ENCODE assay signal across 16 cellular contexts in the genomic region with DNA sequence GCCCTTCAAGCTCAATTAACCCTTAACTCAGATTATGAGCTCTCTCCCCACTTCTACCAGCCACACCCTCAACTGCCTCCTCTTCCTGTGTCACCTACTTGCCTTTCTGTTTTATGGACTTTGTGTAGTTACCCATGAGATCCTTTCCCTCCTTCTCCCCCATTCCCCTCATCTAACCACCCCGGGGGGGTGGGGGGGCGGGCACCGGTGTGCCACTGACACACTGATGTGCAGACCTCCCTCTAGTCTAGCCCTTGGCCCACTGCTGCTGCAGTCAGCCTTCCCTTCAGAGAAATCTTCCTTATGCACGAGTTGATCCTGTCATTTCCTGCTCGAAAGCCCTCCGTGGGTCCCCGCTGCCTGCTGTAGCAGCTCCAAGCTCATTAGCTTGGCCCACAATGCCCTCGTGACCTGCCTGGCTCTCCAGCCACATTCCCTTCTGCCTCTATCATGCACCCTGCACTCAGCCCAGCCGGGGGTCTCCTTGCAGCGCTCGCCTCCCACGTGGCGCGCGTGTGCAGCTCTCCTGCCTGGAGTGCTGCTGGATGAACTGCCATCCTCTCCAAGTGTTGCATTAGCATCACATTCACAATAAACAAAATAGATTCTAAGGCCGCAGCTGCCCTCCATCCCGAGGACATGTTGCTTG. TPM values are rescaled to one million over a fixed set of nuclear protein-coding genes. Genes with fewer than 3 reads are reported as not detected.
DNase-seq lines count a peak whose midpoint lies in the region; ATAC-seq, FAIRE-seq and TF ChIP-seq lines count a peak whose summit lies in the region.
"Had no signal": no experiment of that assay in that cellular context is flagged by ENCODE, and none has a peak within 500 bp of the region (broad histone marks: within the 10 kb centered on the region; RNA-seq: fewer than 3 reads in every experiment).

No MANE protein-coding gene starts in this region.

- H2AFZ ChIP-seq in mesenchymal stem cell (ENCODE audit: low read depth, low read length): no peak overlapping the region
- H2AFZ ChIP-seq: GM23248 had no signal

- H2BK15ac ChIP-seq in mesenchymal stem cell (ENCODE audit: low read depth, poor library complexity, severe bottlenecking): no peak overlapping the region

- H3K14ac ChIP-seq in mesenchymal stem cell (ENCODE audit: low read length in 2 of 2): no peak overlapping the region

- H3K9me3 ChIP-seq in mesenchymal stem cell (ENCODE audit: control insufficient read depth, low read length): no peaks in the 10 kb centered on the region
- H3K9me3 ChIP-seq: Peyer's patch had no signal

- H4K8ac ChIP-seq in mesenchymal stem cell (ENCODE audit: low read length): no peak overlapping the region

- H3K4me3 ChIP-seq in dorsolateral prefrontal cortex: peak overlapping the region in 37 of 59 donors; percentile 1 to 52 (median 25)
- H3K4me3 ChIP-seq in mesenchymal stem cell (ENCODE audit: insufficient read depth in 1 of 2, low read depth in 1 of 2, low read length in 2 of 2): no peak overlapping the region
- H3K4me3 ChIP-seq: GM23248, Peyer's patch, skin epidermis had no signal

- H4K91ac ChIP-seq in mesenchymal stem cell (ENCODE audit: low read length): no peak overlapping the region

- H3K4me3 Mint-ChIP-seq in MCF 10A (ENCODE audit: unreplicated experiment): no peak overlapping the region

- no peak overlapping the region for H3K23ac ChIP-seq in mesenchymal stem cell (ENCODE audit: low read length in 2 of 2)

- peak overlapping the region; percentile 26 for H3K4me2 ChIP-seq in mesenchymal stem cell (ENCODE audit: low read length, poor library complexity, severe bottlenecking)

- H3K27ac ChIP-seq in dorsolateral prefrontal cortex (peak overlapping the region in 8 of 59 donors; percentile 8 to 85 (median 52)), mesenchymal stem cell (ENCODE audit: low read length, poor library complexity, severe bottlenecking) (no peak overlapping the region)
- H3K27ac ChIP-seq: brain microvascular endothelial cell, GM23248, Peyer's patch, skin epidermis had no signal

- H3K27me3 ChIP-seq in dorsolateral prefrontal cortex: no peaks in the 10 kb centered on the region
- H3K27me3 ChIP-seq in mesenchymal stem cell (ENCODE audit: control insufficient read depth in 1 of 2, insufficient read depth in 1 of 2, low read length in 2 of 2): peaks cover 4 to 25% of the 10 kb centered on the region in 2 experiments
- H3K27me3 ChIP-seq: brain microvascular endothelial cell, Peyer's patch had no signal

- intact Hi-C loops in dorsolateral prefrontal cortex (cut with DNase I): loop anchor here in 1 of 2 donors (5.0 kb wide), 1 partner anchor 538 kb away; no protein-coding TSS in a partner anchor
- intact Hi-C loops in MCF 10A (cut with micrococcal nuclease): no loop called here

- H3K18ac ChIP-seq in mesenchymal stem cell (ENCODE audit: low read depth in 1 of 2, low read length in 2 of 2): no peak overlapping the region

- no peaks in the 10 kb centered on the region for H3K27me3 Mint-ChIP-seq in MCF 10A (ENCODE audit: insufficient read depth, unreplicated experiment)

- no peak overlapping the region for H2AK5ac ChIP-seq in mesenchymal stem cell (ENCODE audit: low read length, severe bottlenecking)

- no peaks in the 10 kb centered on the region for H3K36me3 Mint-ChIP-seq in MCF 10A (ENCODE audit: insufficient read depth, unreplicated experiment)

- peaks cover 5% of the 10 kb centered on the region for H3K4me1 ChIP-seq in mesenchymal stem cell (ENCODE audit: control insufficient read depth, insufficient read depth, low read depth, low read length)
- H3K4me1 ChIP-seq: Peyer's patch had no signal

- ATAC-seq in GM21390 (IDR thresholded peaks at IDR 0.05; ENCODE audit: unreplicated experiment) (no peak), GM18517 (IDR thresholded peaks at IDR 0.05; ENCODE audit: unreplicated experiment) (no peak)

- DNase-seq in D721Med (ENCODE audit: insufficient read length, low spot score) (peak; percentile 34), NCI-H1092 treated with DMSO at 0.1 percent for 48 hours (lab: John Stamatoyannopoulos, UW) (peak; percentile 18), dorsolateral prefrontal cortex (peak in 4 of 10 donors; percentile 15 to 45 (median 39)), mesenchymal stem cell (peak; percentile 9), MCF 10A (ENCODE audit: unreplicated experiment) (no peak)
- DNase-seq in activated CD8-positive, alpha-beta memory T cell treated with anti-CD3 and anti-CD28 coated beads, Interleukin-2, amount 50 U/mL, for 48 hours: no peak
- DNase-seq: activated effector memory CD4-positive, alpha-beta T cell treated with Interleukin-2 at 50 U/mL for 16 hours; brain microvascular endothelial cell; GM23248; NCI-H526; Peyer's patch; stimulated activated naive CD4-positive, alpha-beta T cell treated with Interleukin-2 at 50 U/mL for 16 hours; SW 1271 had no signal

- no TSS peak for BruUV-seq in MCF 10A (replicated peaks; lab: Mats Ljungman, UMichigan)

- CTCF ChIA-PET in MCF 10A (lab: Yijun Ruan, JAX): interaction anchor here (0.5 to 2.9 kb wide), 3 partner anchors 15 to 232 kb away, joined by 3 to 14 read pairs (median 5); no protein-coding TSS in a partner anchor

- TF ChIP-seq CTCF in D721Med (IDR thresholded peaks at IDR 0.05; ENCODE audit: insufficient read depth, missing control alignments): no peak
- TF ChIP-seq CTCF in dorsolateral prefrontal cortex (IDR thresholded peaks at IDR 0.05 in 54 of 56, conservative IDR thresholded peaks at IDR 0.05 in 2 of 56; ENCODE audit: low read depth in 1 of 56, partially characterized antibody in 56 of 56): no peak
- TF ChIP-seq CTCF in MCF 10A (IDR thresholded peaks at IDR 0.05; ENCODE audit: unreplicated experiment): no peak

- H3K4me1 Mint-ChIP-seq in MCF 10A (ENCODE audit: insufficient read depth, unreplicated experiment): peaks cover 7% of the 10 kb centered on the region

- no peaks in the 10 kb centered on the region for H3K36me3 ChIP-seq in mesenchymal stem cell (ENCODE audit: control insufficient read depth in 1 of 2, insufficient read depth in 2 of 2, low read depth in 1 of 2, low read length in 2 of 2)
- H3K36me3 ChIP-seq: brain microvascular endothelial cell, Peyer's patch had no signal

- POLR2A ChIA-PET in MCF 10A (lab: Yijun Ruan, JAX): no interaction called here

- no peak for FAIRE-seq in D721Med (lab: Jason Lieb, UNC)

- no peaks in the 10 kb centered on the region for H3K79me1 ChIP-seq in mesenchymal stem cell (replicated peaks; ENCODE audit: low read length, poor library complexity, severe bottlenecking)

- no peak overlapping the region for H2BK12ac ChIP-seq in mesenchymal stem cell (ENCODE audit: low read length in 2 of 2)

- no peak overlapping the region for H2BK120ac ChIP-seq in mesenchymal stem cell (ENCODE audit: low read depth, low read length)

- no peak overlapping the region for H3K9ac ChIP-seq in mesenchymal stem cell (ENCODE audit: low read length)
- H3K9ac ChIP-seq: GM23248 had no signal

- H3K9me3 Mint-ChIP-seq in MCF 10A (ENCODE audit: unreplicated experiment): no peaks in the 10 kb centered on the region

- WGBS in mesenchymal stem cell: 30% methylated on average over 17 of the region's 17 CpGs

- H3K27ac Mint-ChIP-seq in MCF 10A (ENCODE audit: low read depth, unreplicated experiment): no peak overlapping the region

- H2BK5ac ChIP-seq in mesenchymal stem cell (ENCODE audit: low read depth, low read length, poor library complexity, severe bottlenecking): no peak overlapping the region

- no peak overlapping the region for H3K4ac ChIP-seq in mesenchymal stem cell (ENCODE audit: low read depth in 1 of 2, low read length in 2 of 2)

RNA-seq across cellular contexts. Expression of a gene that starts 40.0 kb away (rescaled TPM):
- 10 to 100 TPM; 13.0 to 30.4 (median 20.3) TPM for total RNA-seq in dorsolateral prefrontal cortex
- polyA plus RNA-seq in mesenchymal stem cell (2013, experiment 1 of 2): 4.8 TPM
- polyA plus RNA-seq in mesenchymal stem cell (2013, experiment 2 of 2): 4.5 TPM
- 13.3 and 16.8 TPM in 2 replicates for total RNA-seq in MCF 10A (2022)

Comparison
In these comparisons a context has a peak if more than half of its experiments do, and no peak if none do; other contexts are left out.
1. DNase-seq: peak in D721Med (single experiment), NCI-H1092 treated with DMSO at 0.1 percent for 48 hours (single experiment) and mesenchymal stem cell (single experiment); none in MCF 10A (single experiment) and activated CD8-positive, alpha-beta memory T cell treated with anti-CD3 and anti-CD28 coated beads, Interleukin-2, amount 50 U/mL, for 48 hours (single experiment).
2. H3K4me3 ChIP-seq: peak in dorsolateral prefrontal cortex (37 of 59); none in mesenchymal stem cell (0 of 2).